7 cellular contexts compared by ENCODE assay signal in the genomic region with DNA sequence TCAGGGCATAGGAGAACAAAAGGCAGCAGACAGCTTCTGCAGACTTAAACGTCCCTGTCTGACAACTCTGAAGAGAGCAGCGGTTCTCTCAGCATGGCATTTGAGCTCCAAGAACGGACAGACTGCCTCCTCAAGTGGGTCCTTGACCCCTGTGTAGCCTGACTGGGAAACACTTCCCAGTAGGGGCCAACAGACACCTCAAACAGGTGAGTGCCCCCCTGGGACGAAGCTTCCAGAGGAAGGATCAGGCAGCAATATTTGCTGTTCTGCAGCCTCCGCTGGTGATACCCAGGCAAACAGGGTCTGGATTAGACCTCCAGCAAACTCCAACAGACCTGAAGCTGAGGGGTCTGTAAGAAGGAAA.
DNase-seq lines count a peak whose midpoint lies in the region; ATAC-seq, FAIRE-seq and TF ChIP-seq lines count a peak whose summit lies in the region.
"Not testable (repeated sequence)": the region's sequence is repeated elsewhere in the genome, so short reads cannot be mapped to it uniquely, and the experiment has no call there.

No MANE protein-coding gene starts in this region.

- not testable (repeated sequence) for H3K4ac ChIP-seq in mesendoderm (ENCODE audit: low read depth, low read length)

- not testable (repeated sequence) for H3K36me3 ChIP-seq in GM23338 (ENCODE audit: insufficient read depth); PC-3 (ENCODE audit: low read depth, low read length); endothelial cell of umbilical vein (ENCODE audit: control insufficient read depth in 2 of 2, extremely low read depth in 1 of 2, insufficient read depth in 2 of 2, low read length in 2 of 2); mesendoderm (ENCODE audit: control insufficient read depth, insufficient read depth, low read length); smooth muscle cell (ENCODE audit: low read depth)

- H2AK5ac ChIP-seq in mesendoderm (ENCODE audit: low read length), result not testable (repeated sequence)

- H3K18ac ChIP-seq in mesendoderm (ENCODE audit: low read length), result not testable (repeated sequence)

- not testable (repeated sequence) for TF ChIP-seq CTCF in GM23338 (conservative IDR thresholded peaks at IDR 0.05; ENCODE audit: low read depth in 2 of 2); PC-3 (conservative IDR thresholded peaks at IDR 0.05; ENCODE audit: low read depth, low read length); endothelial cell of umbilical vein (IDR thresholded peaks at IDR 0.05; ENCODE audit: extremely low read depth in 1 of 2, insufficient read depth in 1 of 2, low read depth in 1 of 2, low read length in 2 of 2); neural crest cell (conservative IDR thresholded peaks at IDR 0.05); smooth muscle cell (IDR thresholded peaks at IDR 0.05; ENCODE audit: borderline replicate concordance, insufficient read depth, poor library complexity, severe bottlenecking)

- H2BK15ac ChIP-seq in mesendoderm (replicated peaks; ENCODE audit: low read depth), result not testable (repeated sequence)

- H2AFZ ChIP-seq in GM23338 (peak overlapping the region; percentile 86), endothelial cell of umbilical vein (ENCODE audit: low read depth, low read length) (peak overlapping the region; percentile 18), smooth muscle cell (ENCODE audit: low read depth) (peak overlapping the region; percentile 37)
- H2AFZ ChIP-seq in PC-3 (ENCODE audit: low read length), result not testable (repeated sequence)

- CTCF ChIA-PET in PC-3 (lab: Charles Lee); activated CD8-positive, alpha-beta memory T cell treated with anti-CD3 and anti-CD28 coated beads, Interleukin-2, amount 10 ng/mL, durations not matched to agents 7 days and 5 days (lab: Charles Lee); endothelial cell of umbilical vein (lab: Charles Lee): not testable (repeated sequence)

- not testable (repeated sequence) for H3K27me3 ChIP-seq in GM23338 (ENCODE audit: insufficient read depth); PC-3 (ENCODE audit: low read length); endothelial cell of umbilical vein (ENCODE audit: control insufficient read depth in 2 of 2, insufficient read depth in 2 of 2, low read length in 2 of 2); mesendoderm (ENCODE audit: insufficient read depth, low read length, poor library complexity); smooth muscle cell (ENCODE audit: low read depth)

- H3K27ac ChIP-seq in GM23338 (ENCODE audit: low read depth); PC-3 (ENCODE audit: low read length); mesendoderm (ENCODE audit: low read depth, low read length); smooth muscle cell (ENCODE audit: low read depth): not testable (repeated sequence)
- H3K27ac ChIP-seq in endothelial cell of umbilical vein (ENCODE audit: insufficient read depth, low read depth, low read length), result peak overlapping the region; percentile 2

- H3K23ac ChIP-seq in mesendoderm (ENCODE audit: low read length), result not testable (repeated sequence)

- dilution Hi-C loops in endothelial cell of umbilical vein (cut with MboI; ENCODE audit: extremely low pct_ligation_motif_present, low sequenced_read_pairs), result not testable (repeated sequence)

- H3K9me1 ChIP-seq in endothelial cell of umbilical vein (replicated peaks; ENCODE audit: control insufficient read depth, extremely low read depth, insufficient read depth, low read length), result not testable (repeated sequence)

- peak overlapping the region; percentile 25 for H3K56ac ChIP-seq in mesendoderm (ENCODE audit: low read length)

- not testable (repeated sequence) for TF ChIP-seq POLR2A in endothelial cell of umbilical vein (IDR thresholded peaks at IDR 0.05; ENCODE audit: low read depth, low read length)

- ATAC-seq in GM23338; PC-3; activated CD8-positive, alpha-beta memory T cell treated with anti-CD3 and anti-CD28 coated beads, Interleukin-2, amount 10 ng/mL, durations not matched to agents 7 days and 5 days: not testable (repeated sequence)

- not testable (repeated sequence) for H3K9me3 ChIP-seq in PC-3 (ENCODE audit: low read length); endothelial cell of umbilical vein (replicated peaks; ENCODE audit: control insufficient read depth, insufficient read depth, low read length); smooth muscle cell (replicated peaks; ENCODE audit: low read depth)

- H3K9me3 Mint-ChIP-seq in GM23338 (peaks cover 23% of the 10 kb centered on the region), neural crest cell (peaks cover 13% of the 10 kb centered on the region)
- peaks cover 14% of the 10 kb centered on the region for H3K9me3 Mint-ChIP-seq in activated CD8-positive, alpha-beta memory T cell treated with anti-CD3 and anti-CD28 coated beads, Interleukin-2, amount 10 ng/mL, durations not matched to agents 7 days and 5 days (ENCODE audit: low read depth)

- H3K27me3 Mint-ChIP-seq in GM23338 (ENCODE audit: insufficient read depth, low read depth, poor library complexity); activated CD8-positive, alpha-beta memory T cell treated with anti-CD3 and anti-CD28 coated beads, Interleukin-2, amount 10 ng/mL, durations not matched to agents 7 days and 5 days; neural crest cell (ENCODE audit: low read depth): not testable (repeated sequence)

- 0 out of 2 replicates have a peak, but pooled peaks cover 15% of the 10 kb centered on the region for H3K9me2 ChIP-seq in GM23338 (ENCODE audit: insufficient read depth)
- not testable (repeated sequence) for H3K9me2 ChIP-seq in PC-3 (replicated peaks; ENCODE audit: low read length)

- not testable (repeated sequence) for H4K8ac ChIP-seq in mesendoderm (ENCODE audit: low read depth, low read length)

- H3K4me2 ChIP-seq in GM23338 (0 out of 2 replicates have a peak overlapping the region, but pooled peaks have one; percentile 38), PC-3 (ENCODE audit: low read length) (peak overlapping the region; percentile 13; the same call in 1 of the 2 replicates), smooth muscle cell (peak overlapping the region; percentile 12)
- not testable (repeated sequence) for H3K4me2 ChIP-seq in endothelial cell of umbilical vein (ENCODE audit: insufficient read depth, low read length); mesendoderm (ENCODE audit: low read length)

- FAIRE-seq in endothelial cell of umbilical vein (lab: Jason Lieb, UNC), result peak; percentile 77

- H3K9ac ChIP-seq in PC-3 (ENCODE audit: low read length); endothelial cell of umbilical vein (replicated peaks; ENCODE audit: extremely low read depth, insufficient read depth, low read length); mesendoderm (ENCODE audit: low read length); smooth muscle cell (ENCODE audit: low read depth): not testable (repeated sequence)

- H3K4me3 Mint-ChIP-seq in GM23338; activated CD8-positive, alpha-beta memory T cell treated with anti-CD3 and anti-CD28 coated beads, Interleukin-2, amount 10 ng/mL, durations not matched to agents 7 days and 5 days; neural crest cell: not testable (repeated sequence)

- not testable (repeated sequence) for BruUV-seq in PC-3 (replicated peaks; lab: Mats Ljungman, UMichigan); endothelial cell of umbilical vein (replicated peaks; lab: Mats Ljungman, UMichigan)

- not testable (repeated sequence) for H3K79me1 ChIP-seq in mesendoderm (ENCODE audit: low read length)

- POLR2A ChIA-PET in PC-3 (lab: Charles Lee; ENCODE audit: unreplicated experiment); endothelial cell of umbilical vein (lab: Charles Lee): not testable (repeated sequence)

- H3K27ac Mint-ChIP-seq in GM23338, result not testable (repeated sequence)
- peak overlapping the region; percentile 47 for H3K27ac Mint-ChIP-seq in activated CD8-positive, alpha-beta memory T cell treated with anti-CD3 and anti-CD28 coated beads, Interleukin-2, amount 10 ng/mL, durations not matched to agents 7 days and 5 days
- peak overlapping the region; percentile 5 for H3K27ac Mint-ChIP-seq in neural crest cell (ENCODE audit: unreplicated experiment)

- not testable (repeated sequence) for H4K5ac ChIP-seq in mesendoderm (ENCODE audit: low read length)

- not testable (repeated sequence) for H2BK5ac ChIP-seq in mesendoderm (ENCODE audit: low read length)

- not testable (repeated sequence) for H2BK120ac ChIP-seq in mesendoderm (ENCODE audit: low read depth, low read length)

- not testable (repeated sequence) for DNase-seq in GM23338 (ENCODE audit: low spot score); PC-3; activated CD8-positive, alpha-beta memory T cell treated with anti-CD3 and anti-CD28 coated beads, Interleukin-2, amount 10 ng/mL, durations not matched to agents 7 days and 5 days; endothelial cell of umbilical vein (ENCODE audit: low read depth, low spot score); mesendoderm; neural crest cell (ENCODE audit: low read depth, low spot score); smooth muscle cell (lab: John Stamatoyannopoulos, UW; ENCODE audit: unreplicated experiment)

- intact Hi-C loops in PC-3 (cut with micrococcal nuclease), result loop anchor here (5.0 kb wide), 1 partner anchor 157 kb away; no protein-coding TSS in a partner anchor
- intact Hi-C loops in endothelial cell of umbilical vein (cut with micrococcal nuclease), result loop anchor here (1.0 kb wide), 1 partner anchor 17 kb away; no protein-coding TSS in a partner anchor

- not testable (repeated sequence) for H3K79me2 ChIP-seq in GM23338 (replicated peaks; ENCODE audit: insufficient read depth); PC-3 (ENCODE audit: low read length); endothelial cell of umbilical vein (ENCODE audit: control insufficient read depth, insufficient read depth, low read length); mesendoderm (ENCODE audit: control insufficient read depth, insufficient read depth, low read length); smooth muscle cell (ENCODE audit: low read depth)

- H3K4me3 ChIP-seq in GM23338; PC-3 (ENCODE audit: low read length); endothelial cell of umbilical vein (replicated peaks in 1 of 3; ENCODE audit: insufficient read depth in 1 of 3, low read depth in 1 of 3, low read length in 3 of 3); mesendoderm (ENCODE audit: low read length); smooth muscle cell: not testable (repeated sequence)

- no CpG with 5 or more reads among the region's 5 CpGs for WGBS in mesendoderm (ENCODE audit: extremely low coverage, insufficient coverage, low lambda C conversion rate)
- WGBS in smooth muscle cell (ENCODE audit: low lambda C conversion rate), result 93% methylated on average over 5 of the region's 5 CpGs

- H3K36me3 Mint-ChIP-seq in GM23338 (ENCODE audit: low read depth), result peaks cover 15% of the 10 kb centered on the region
- peaks cover 84% of the 10 kb centered on the region for H3K36me3 Mint-ChIP-seq in activated CD8-positive, alpha-beta memory T cell treated with anti-CD3 and anti-CD28 coated beads, Interleukin-2, amount 10 ng/mL, durations not matched to agents 7 days and 5 days
- H3K36me3 Mint-ChIP-seq in neural crest cell (ENCODE audit: low read depth), result not testable (repeated sequence)

- H3F3A ChIP-seq in GM23338 (replicated peaks; ENCODE audit: low read depth); PC-3 (ENCODE audit: low read length, unreplicated experiment); smooth muscle cell (ENCODE audit: low read depth): not testable (repeated sequence)

- not testable (repeated sequence) for H3K4me1 ChIP-seq in GM23338 (ENCODE audit: insufficient read depth); PC-3 (ENCODE audit: insufficient read depth, low read length); endothelial cell of umbilical vein (ENCODE audit: control insufficient read depth, extremely low read depth, insufficient read depth, low read length); mesendoderm (ENCODE audit: control insufficient read depth, low read depth, low read length); smooth muscle cell (ENCODE audit: low read depth)

- H3K4me1 Mint-ChIP-seq in GM23338, result not testable (repeated sequence)
- peaks cover 36% of the 10 kb centered on the region for H3K4me1 Mint-ChIP-seq in activated CD8-positive, alpha-beta memory T cell treated with anti-CD3 and anti-CD28 coated beads, Interleukin-2, amount 10 ng/mL, durations not matched to agents 7 days and 5 days
- H3K4me1 Mint-ChIP-seq in neural crest cell, result peaks cover 28% of the 10 kb centered on the region

- H4K20me1 ChIP-seq in GM23338 (replicated peaks; ENCODE audit: insufficient read depth); PC-3 (ENCODE audit: low read length); endothelial cell of umbilical vein (replicated peaks; ENCODE audit: control insufficient read depth, extremely low read depth, insufficient read depth, low read length); smooth muscle cell (ENCODE audit: low read depth): not testable (repeated sequence)
